ENCODE assay signal across 1 cellular context in the genomic region with DNA sequence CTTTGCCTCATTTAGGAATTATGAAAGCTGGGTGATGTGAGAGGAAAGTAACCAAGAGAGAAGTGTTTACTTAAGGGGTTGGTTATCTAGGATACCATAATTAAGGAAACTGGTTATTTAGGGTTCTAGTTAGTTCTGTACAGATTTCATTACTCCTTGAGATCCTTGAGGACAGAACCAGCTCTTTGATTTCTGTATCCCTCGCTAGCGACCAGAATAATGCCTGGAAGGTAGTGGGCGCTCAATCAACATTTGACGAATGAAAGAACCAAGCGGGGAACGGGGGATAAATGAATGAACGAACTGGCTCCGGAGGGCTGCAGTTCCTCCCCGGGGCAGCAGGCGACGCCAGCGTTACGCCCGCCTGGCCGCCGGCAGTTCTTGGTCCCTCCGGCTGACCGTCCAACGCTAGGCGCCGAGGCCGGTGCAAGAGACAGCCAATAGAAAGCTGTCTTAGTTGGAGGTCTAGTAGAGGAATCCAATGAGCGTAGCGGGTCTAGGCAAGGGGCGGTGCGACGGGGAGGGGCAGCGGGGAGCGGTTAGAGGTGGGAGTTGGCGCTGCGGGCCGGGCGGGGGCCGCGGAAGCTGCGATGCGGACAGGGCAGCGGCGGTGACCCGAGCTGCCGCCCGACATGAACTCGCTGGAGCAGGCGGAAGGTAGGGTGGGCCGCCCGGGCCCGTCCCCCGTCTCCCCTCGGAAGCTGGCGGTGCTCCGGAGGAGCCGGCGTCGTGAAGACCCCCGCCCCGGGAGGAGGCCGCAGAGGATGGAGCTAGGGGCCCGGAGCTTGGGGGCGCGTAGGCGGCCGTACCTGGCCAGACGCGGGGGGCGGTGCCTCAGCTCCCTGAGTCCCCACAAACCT.
TF ChIP-seq lines count a peak whose summit lies in the region.

A gene with protein sequence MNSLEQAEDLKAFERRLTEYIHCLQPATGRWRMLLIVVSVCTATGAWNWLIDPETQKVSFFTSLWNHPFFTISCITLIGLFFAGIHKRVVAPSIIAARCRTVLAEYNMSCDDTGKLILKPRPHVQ (plus strand): TSS at position 542 of the 860 bp plus-strand sequence. CDS start 91 bp downstream, at position 633.

TF ChIP-seq in liver, 16 proteins besides CTCF, POLR2A, EP300 and RAD21 (continued from another document):
- TF ChIP-seq, protein P1, sequence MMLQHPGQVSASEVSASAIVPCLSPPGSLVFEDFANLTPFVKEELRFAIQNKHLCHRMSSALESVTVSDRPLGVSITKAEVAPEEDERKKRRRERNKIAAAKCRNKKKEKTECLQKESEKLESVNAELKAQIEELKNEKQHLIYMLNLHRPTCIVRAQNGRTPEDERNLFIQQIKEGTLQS (IDR thresholded peaks at IDR 0.05) = no peak
